In the genomic region with DNA sequence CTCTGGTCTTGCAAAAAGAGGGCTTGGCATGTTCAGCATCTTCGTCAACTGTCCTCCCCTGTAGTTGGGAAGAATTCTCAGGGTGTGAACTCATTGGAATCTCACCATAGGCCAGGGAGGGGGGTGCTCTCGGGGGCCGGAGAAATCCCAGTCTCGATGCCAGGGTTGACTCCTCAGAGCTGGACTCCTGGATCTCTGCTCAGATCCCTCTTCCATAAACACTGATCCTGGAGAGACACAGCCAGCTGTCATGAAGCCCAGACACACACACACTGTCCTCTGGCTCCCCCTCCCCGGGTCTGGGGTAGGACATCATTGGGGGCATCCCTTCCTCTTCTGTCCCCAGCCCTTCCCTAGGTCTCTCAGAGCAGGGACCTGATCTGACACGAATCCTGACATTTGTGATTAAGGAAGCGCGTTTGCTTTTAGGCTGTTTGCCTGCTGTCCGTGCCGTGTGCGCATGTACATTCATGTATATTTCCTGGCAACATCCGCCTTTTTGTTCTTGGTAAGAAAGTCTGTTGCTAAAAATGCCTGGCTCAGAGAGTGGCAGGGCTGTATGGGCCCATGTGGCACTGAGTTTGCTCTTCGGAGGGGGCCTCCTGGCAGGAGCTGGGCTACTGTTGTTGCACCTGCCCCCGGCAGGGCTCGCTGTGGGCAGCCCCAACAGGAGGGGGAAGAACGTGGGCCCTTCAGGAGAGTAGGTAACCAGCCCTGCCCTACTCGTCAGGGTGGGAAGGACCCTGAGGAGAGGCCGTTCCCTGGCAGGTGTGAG, we compare ENCODE assay signal across 11 cellular contexts. TPM values are rescaled to one million over a fixed set of nuclear protein-coding genes. Genes with fewer than 3 reads are reported as not detected.
DNase-seq lines count a peak whose midpoint lies in the region; ATAC-seq and TF ChIP-seq lines count a peak whose summit lies in the region.
"Had no signal": no experiment of that assay in that cellular context is flagged by ENCODE, and none has a peak within 500 bp of the region (broad histone marks: within the 10 kb centered on the region; RNA-seq: fewer than 3 reads in every experiment).

No MANE protein-coding gene starts in this region.

- peaks cover 88% of the 10 kb centered on the region for H3K36me3 Mint-ChIP-seq in CD4-positive, alpha-beta T cell (ENCODE audit: low read depth)
- peaks cover 5% of the 10 kb centered on the region for H3K36me3 Mint-ChIP-seq in activated naive CD8-positive, alpha-beta T cell treated with anti-CD3 and anti-CD28 coated beads, Interleukin-2, amount 10 ng/mL, durations not matched to agents 7 days and 5 days
- no peaks in the 10 kb centered on the region for H3K36me3 Mint-ChIP-seq in nephron progenitor cell (ENCODE audit: low read depth)
- H3K36me3 Mint-ChIP-seq: natural killer cell treated with Interleukin-12 subunit alpha and Interleukin-12 subunit beta and Interleukin-15 and Interleukin-18, amount 100 ng/mL, for 72 hours had no signal

- peak overlapping the region; percentile 99 for H3K27ac Mint-ChIP-seq in CD4-positive, alpha-beta T cell
- H3K27ac Mint-ChIP-seq in activated naive CD8-positive, alpha-beta T cell treated with anti-CD3 and anti-CD28 coated beads, Interleukin-2, amount 10 ng/mL, durations not matched to agents 7 days and 5 days, result peak overlapping the region; percentile 45
- H3K27ac Mint-ChIP-seq in nephron progenitor cell, result peak overlapping the region; percentile 32
- H3K27ac Mint-ChIP-seq: natural killer cell treated with Interleukin-12 subunit alpha and Interleukin-12 subunit beta and Interleukin-15 and Interleukin-18, amount 100 ng/mL, for 72 hours had no signal

- no peaks in the 10 kb centered on the region for H3K9me3 ChIP-seq in CD4-positive, alpha-beta T cell (ENCODE audit: control insufficient read depth, low read length)
- H3K9me3 ChIP-seq in body of pancreas, result no peaks in the 10 kb centered on the region
- no peaks in the 10 kb centered on the region for H3K9me3 ChIP-seq in uterus
- H3K9me3 ChIP-seq: tibial nerve had no signal

- peak; percentile 96 for ATAC-seq in CD4-positive, alpha-beta T cell (ENCODE audit: poor library complexity)
- ATAC-seq in activated naive CD8-positive, alpha-beta T cell treated with anti-CD3 and anti-CD28 coated beads, Interleukin-2, amount 10 ng/mL, durations not matched to agents 7 days and 5 days (ENCODE audit: low read depth), result no peak
- no peak for ATAC-seq in body of pancreas
- ATAC-seq in HG03108 (IDR thresholded peaks at IDR 0.05; ENCODE audit: unreplicated experiment), result no peak
- ATAC-seq: effector memory CD8-positive, alpha-beta T cell; natural killer cell treated with Interleukin-12 subunit alpha and Interleukin-12 subunit beta and Interleukin-15 and Interleukin-18, amount 100 ng/mL, for 72 hours had no signal

- peak overlapping the region; percentile 44 for H3K4me3 Mint-ChIP-seq in CD4-positive, alpha-beta T cell
- H3K4me3 Mint-ChIP-seq in activated naive CD8-positive, alpha-beta T cell treated with anti-CD3 and anti-CD28 coated beads, Interleukin-2, amount 10 ng/mL, durations not matched to agents 7 days and 5 days, result peak overlapping the region; percentile 3
- no peak overlapping the region for H3K4me3 Mint-ChIP-seq in nephron progenitor cell
- H3K4me3 Mint-ChIP-seq: effector memory CD8-positive, alpha-beta T cell; natural killer cell treated with Interleukin-12 subunit alpha and Interleukin-12 subunit beta and Interleukin-15 and Interleukin-18, amount 100 ng/mL, for 72 hours had no signal

- H3K36me3 ChIP-seq in body of pancreas (replicated peaks in 1 of 2; ENCODE audit: insufficient read depth in 1 of 2, low read depth in 2 of 2), result no peaks in the 10 kb centered on the region
- H3K36me3 ChIP-seq in uterus, result no peaks in the 10 kb centered on the region

- TF ChIP-seq POLR2A in body of pancreas (IDR thresholded peaks at IDR 0.05) (no peak), uterus (IDR thresholded peaks at IDR 0.05) (no peak)

- peaks cover 62% of the 10 kb centered on the region for H3K4me1 Mint-ChIP-seq in CD4-positive, alpha-beta T cell (ENCODE audit: low read depth)
- H3K4me1 Mint-ChIP-seq in activated naive CD8-positive, alpha-beta T cell treated with anti-CD3 and anti-CD28 coated beads, Interleukin-2, amount 10 ng/mL, durations not matched to agents 7 days and 5 days, result peaks cover 27% of the 10 kb centered on the region
- H3K4me1 Mint-ChIP-seq in nephron progenitor cell, result peaks cover 31% of the 10 kb centered on the region

- peak; percentile 15 for TF ChIP-seq CTCF in CD4-positive, alpha-beta T cell (IDR thresholded peaks at IDR 0.05)
- TF ChIP-seq CTCF in nephron progenitor cell (IDR thresholded peaks at IDR 0.05) (no peak), body of pancreas (IDR thresholded peaks at IDR 0.05) (no peak), uterus (IDR thresholded peaks at IDR 0.05) (no peak)

- H3K27ac ChIP-seq in CD4-positive, alpha-beta T cell (ENCODE audit: low read depth, low read length), result peak overlapping the region; percentile 63
- H3K27ac ChIP-seq in body of pancreas, result no peak overlapping the region
- no peak overlapping the region for H3K27ac ChIP-seq in uterus
- H3K27ac ChIP-seq: tibial nerve had no signal

- peaks cover 10% of the 10 kb centered on the region for H3K4me1 ChIP-seq in body of pancreas
- H3K4me1 ChIP-seq in uterus, result no peaks in the 10 kb centered on the region

- peak in 6 of 10 experiments; percentile 16 to 52 (median 45) for DNase-seq in CD4-positive, alpha-beta T cell
- peak; percentile 75 to 93 for DNase-seq in NCI-H2081 (lab: John Stamatoyannopoulos, UW)
- DNase-seq in activated naive CD8-positive, alpha-beta T cell treated with anti-CD3 and anti-CD28 coated beads, Interleukin-2, amount 10 ng/mL, durations not matched to agents 7 days and 5 days, result no peak
- no peak for DNase-seq in nephron progenitor cell
- no peak for DNase-seq in medulla oblongata (ENCODE audit: extremely low spot score)
- no peak for DNase-seq in body of pancreas
- no peak for DNase-seq in uterus
- DNase-seq: effector memory CD8-positive, alpha-beta T cell had no signal

- 80 to 84% methylated on average over 13 to 18 of the region's 18 CpGs for WGBS in body of pancreas, 2 donors

- intact Hi-C loops in CD4-positive, alpha-beta T cell (cut with DNase I, micrococcal nuclease), result loop anchor here (1.0 to 2.0 kb wide), 2 partner anchors 20 to 42 kb away; no protein-coding TSS in a partner anchor
- intact Hi-C loops in body of pancreas (cut with DNase I) (loop anchor here (5.0 kb wide), 1 partner anchor 38 kb away; no protein-coding TSS in a partner anchor), uterus (cut with DNase I; ENCODE audit: low total_unique reads) (no loop called here)

- no peaks in the 10 kb centered on the region for H3K9me3 Mint-ChIP-seq in CD4-positive, alpha-beta T cell
- no peaks in the 10 kb centered on the region for H3K9me3 Mint-ChIP-seq in activated naive CD8-positive, alpha-beta T cell treated with anti-CD3 and anti-CD28 coated beads, Interleukin-2, amount 10 ng/mL, durations not matched to agents 7 days and 5 days
- no peaks in the 10 kb centered on the region for H3K9me3 Mint-ChIP-seq in nephron progenitor cell
- H3K9me3 Mint-ChIP-seq: effector memory CD8-positive, alpha-beta T cell; natural killer cell treated with Interleukin-12 subunit alpha and Interleukin-12 subunit beta and Interleukin-15 and Interleukin-18, amount 100 ng/mL, for 72 hours had no signal

- H3K4me3 ChIP-seq in body of pancreas (no peak overlapping the region), uterus (no peak overlapping the region)
- H3K4me3 ChIP-seq: tibial nerve had no signal

- POLR2A ChIA-PET in CD4-positive, alpha-beta T cell (lab: Charles Lee), result interaction anchor here (0.7 to 7.0 kb wide), 3 partner anchors 16 to 55 kb away, joined by 3 to 38 read pairs (median 3); no protein-coding TSS in a partner anchor
- POLR2A ChIA-PET in activated naive CD8-positive, alpha-beta T cell treated with anti-CD3 and anti-CD28 coated beads, Interleukin-2, amount 10 ng/mL, durations not matched to agents 7 days and 5 days (lab: Charles Lee), result no interaction called here

- no peaks in the 10 kb centered on the region for H3K27me3 Mint-ChIP-seq in CD4-positive, alpha-beta T cell
- no peaks in the 10 kb centered on the region for H3K27me3 Mint-ChIP-seq in activated naive CD8-positive, alpha-beta T cell treated with anti-CD3 and anti-CD28 coated beads, Interleukin-2, amount 10 ng/mL, durations not matched to agents 7 days and 5 days
- H3K27me3 Mint-ChIP-seq in nephron progenitor cell (ENCODE audit: low read depth, poor library complexity), result peaks cover 49% of the 10 kb centered on the region
- H3K27me3 Mint-ChIP-seq: effector memory CD8-positive, alpha-beta T cell had no signal

- no peaks in the 10 kb centered on the region for H3K27me3 ChIP-seq in CD4-positive, alpha-beta T cell (ENCODE audit: control insufficient read depth, insufficient read depth, low read length)
- H3K27me3 ChIP-seq in body of pancreas, result no peaks in the 10 kb centered on the region
- H3K27me3 ChIP-seq in uterus, result no peaks in the 10 kb centered on the region
- H3K27me3 ChIP-seq: tibial nerve had no signal

- CTCF ChIA-PET in CD4-positive, alpha-beta T cell (lab: Charles Lee), result interaction anchor here (0.5 to 2.4 kb wide), 8 partner anchors 12 to 558 kb away, joined by 3 to 14 read pairs (median 3); no protein-coding TSS in a partner anchor

RNA-seq across cellular contexts. Expression of gene SELENON, which starts 45.4 kb away (rescaled TPM):
- total RNA-seq in CD4-positive, alpha-beta T cell, result 10 to 100 TPM; 25.3 to 25.7 TPM
- total RNA-seq in activated naive CD8-positive, alpha-beta T cell treated with anti-CD3 and anti-CD28 coated beads, Interleukin-2, amount 10 ng/mL, durations not matched to agents 7 days and 5 days, result 10 to 100 TPM; 10.3 to 11.4 TPM
- total RNA-seq in body of pancreas (10 to 100 TPM; 22.8 to 27.4 TPM), uterus (10 to 100 TPM in 2 of 4 donors, 1 to 10 TPM in 2; 9.0 to 94.0 (median 18.0) TPM)

Comparison
In these comparisons a context has a peak if more than half of its experiments do, and no peak if none do; other contexts are left out.
1. DNase-seq: peak in CD4-positive, alpha-beta T cell (6 of 10) and NCI-H2081 (2 of 2); none in activated naive CD8-positive, alpha-beta T cell treated with anti-CD3 and anti-CD28 coated beads, Interleukin-2, amount 10 ng/mL, durations not matched to agents 7 days and 5 days (single experiment), nephron progenitor cell (single experiment), medulla oblongata (single experiment), body of pancreas (0 of 4) and uterus (0 of 2).
2. H3K27ac Mint-ChIP-seq: peak in every context shown above with its lines; median percentile 99 in CD4-positive, alpha-beta T cell; 45 in activated naive CD8-positive, alpha-beta T cell treated with anti-CD3 and anti-CD28 coated beads, Interleukin-2, amount 10 ng/mL, durations not matched to agents 7 days and 5 days; 32 in nephron progenitor cell.